1 cellular context compared by ENCODE assay signal in genomic region chr3:194160158-194160557, GRCh38.
TF ChIP-seq lines count a peak whose summit lies in the region.

No MANE protein-coding gene starts in this region.

TF ChIP-seq in GM23338, 12 proteins besides CTCF, POLR2A, EP300 and RAD21 (continued from another document):
- TF ChIP-seq ZNF462 (CRISPR knock-in tag; IDR thresholded peaks at IDR 0.05) (no peak), POLR2AphosphoS5 (IDR thresholded peaks at IDR 0.05; ENCODE audit: low read depth) (no peak)
- TF ChIP-seq, protein P1, sequence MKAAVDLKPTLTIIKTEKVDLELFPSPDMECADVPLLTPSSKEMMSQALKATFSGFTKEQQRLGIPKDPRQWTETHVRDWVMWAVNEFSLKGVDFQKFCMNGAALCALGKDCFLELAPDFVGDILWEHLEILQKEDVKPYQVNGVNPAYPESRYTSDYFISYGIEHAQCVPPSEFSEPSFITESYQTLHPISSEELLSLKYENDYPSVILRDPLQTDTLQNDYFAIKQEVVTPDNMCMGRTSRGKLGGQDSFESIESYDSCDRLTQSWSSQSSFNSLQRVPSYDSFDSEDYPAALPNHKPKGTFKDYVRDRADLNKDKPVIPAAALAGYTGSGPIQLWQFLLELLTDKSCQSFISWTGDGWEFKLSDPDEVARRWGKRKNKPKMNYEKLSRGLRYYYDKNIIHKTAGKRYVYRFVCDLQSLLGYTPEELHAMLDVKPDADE (IDR thresholded peaks at IDR 0.05) = no peak
- TF ChIP-seq, protein P2, sequence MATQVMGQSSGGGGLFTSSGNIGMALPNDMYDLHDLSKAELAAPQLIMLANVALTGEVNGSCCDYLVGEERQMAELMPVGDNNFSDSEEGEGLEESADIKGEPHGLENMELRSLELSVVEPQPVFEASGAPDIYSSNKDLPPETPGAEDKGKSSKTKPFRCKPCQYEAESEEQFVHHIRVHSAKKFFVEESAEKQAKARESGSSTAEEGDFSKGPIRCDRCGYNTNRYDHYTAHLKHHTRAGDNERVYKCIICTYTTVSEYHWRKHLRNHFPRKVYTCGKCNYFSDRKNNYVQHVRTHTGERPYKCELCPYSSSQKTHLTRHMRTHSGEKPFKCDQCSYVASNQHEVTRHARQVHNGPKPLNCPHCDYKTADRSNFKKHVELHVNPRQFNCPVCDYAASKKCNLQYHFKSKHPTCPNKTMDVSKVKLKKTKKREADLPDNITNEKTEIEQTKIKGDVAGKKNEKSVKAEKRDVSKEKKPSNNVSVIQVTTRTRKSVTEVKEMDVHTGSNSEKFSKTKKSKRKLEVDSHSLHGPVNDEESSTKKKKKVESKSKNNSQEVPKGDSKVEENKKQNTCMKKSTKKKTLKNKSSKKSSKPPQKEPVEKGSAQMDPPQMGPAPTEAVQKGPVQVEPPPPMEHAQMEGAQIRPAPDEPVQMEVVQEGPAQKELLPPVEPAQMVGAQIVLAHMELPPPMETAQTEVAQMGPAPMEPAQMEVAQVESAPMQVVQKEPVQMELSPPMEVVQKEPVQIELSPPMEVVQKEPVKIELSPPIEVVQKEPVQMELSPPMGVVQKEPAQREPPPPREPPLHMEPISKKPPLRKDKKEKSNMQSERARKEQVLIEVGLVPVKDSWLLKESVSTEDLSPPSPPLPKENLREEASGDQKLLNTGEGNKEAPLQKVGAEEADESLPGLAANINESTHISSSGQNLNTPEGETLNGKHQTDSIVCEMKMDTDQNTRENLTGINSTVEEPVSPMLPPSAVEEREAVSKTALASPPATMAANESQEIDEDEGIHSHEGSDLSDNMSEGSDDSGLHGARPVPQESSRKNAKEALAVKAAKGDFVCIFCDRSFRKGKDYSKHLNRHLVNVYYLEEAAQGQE (IDR thresholded peaks at IDR 0.05; ENCODE audit: unreplicated experiment) = no peak
